Comparison of ENCODE assay signal across 8 cellular contexts in the genomic region with DNA sequence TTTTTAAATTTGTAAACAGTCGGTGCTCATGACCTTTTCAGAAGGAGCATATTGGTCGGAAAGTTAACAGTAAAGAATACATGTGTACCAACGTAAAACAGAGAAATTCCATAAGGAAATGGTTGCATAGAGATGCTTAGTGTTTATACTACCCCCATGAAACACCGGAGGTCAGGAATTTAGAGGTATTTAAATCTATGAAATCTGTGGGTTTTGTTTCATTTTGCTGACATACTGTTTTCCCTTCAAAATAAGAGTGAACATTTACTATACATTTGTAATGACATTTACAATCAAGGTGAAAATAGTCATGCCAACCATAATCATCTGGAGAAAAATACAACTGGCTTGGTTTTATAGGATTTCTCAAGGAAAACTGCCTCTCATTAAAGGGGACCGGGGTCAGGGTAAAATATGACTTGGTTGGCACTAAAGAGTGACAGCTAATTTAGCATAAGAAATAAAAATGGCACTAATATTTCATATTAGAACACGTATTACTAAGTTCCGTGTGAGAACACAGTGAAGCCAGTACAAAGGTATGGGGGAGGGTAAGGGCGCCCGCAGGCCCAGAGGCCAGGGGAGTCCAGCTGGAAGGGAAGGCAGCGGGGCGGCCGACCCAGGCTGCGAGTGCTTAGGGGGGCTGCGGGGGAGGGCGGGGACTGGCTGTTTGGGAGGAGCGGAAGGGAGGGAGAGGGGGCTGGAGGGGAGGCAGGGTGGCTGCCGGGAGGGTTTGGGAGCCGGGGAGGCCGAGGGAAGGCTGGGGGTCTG. TPM values are rescaled to one million over a fixed set of nuclear protein-coding genes. Genes with fewer than 3 reads are reported as not detected.
DNase-seq lines count a peak whose midpoint lies in the region; ATAC-seq and TF ChIP-seq lines count a peak whose summit lies in the region.

No MANE protein-coding gene starts in this region.

- H3K27ac Mint-ChIP-seq in progenitor cell of endocrine pancreas: peak overlapping the region; percentile 98

- DNase-seq in AG09309 (ENCODE audit: low read depth) (no peak), GM12865 (ENCODE audit: low read depth) (no peak), NCI-H748 (lab: John Stamatoyannopoulos, UW; ENCODE audit: unreplicated experiment) (peak; percentile 82), anterior cingulate cortex (lab: John Stamatoyannopoulos, UW) (peak in 43 of 58 donors; percentile 28 to 79 (median 67)), right cardiac atrium (peak in 2 of 3 donors; percentile 68 to 90), progenitor cell of endocrine pancreas (ENCODE audit: low spot score, unreplicated experiment) (no peak)

- peaks cover 5% of the 10 kb centered on the region for H3K36me3 Mint-ChIP-seq in progenitor cell of endocrine pancreas (ENCODE audit: insufficient read depth)

- H3K9me3 ChIP-seq in right cardiac atrium (ENCODE audit: control insufficient read depth, low read length): no peaks in the 10 kb centered on the region

- peaks cover 33% of the 10 kb centered on the region for H3K4me1 Mint-ChIP-seq in progenitor cell of endocrine pancreas (ENCODE audit: low read depth)

- no peak for TF ChIP-seq CTCF in AG09309 (IDR thresholded peaks at IDR 0.05; ENCODE audit: control insufficient read depth, insufficient read depth, low read depth, low read length, missing control alignments)
- TF ChIP-seq CTCF in GM12865 (IDR thresholded peaks at IDR 0.05; ENCODE audit: insufficient read depth, low read depth, low read length, missing control alignments): no peak
- no peak for TF ChIP-seq CTCF in progenitor cell of endocrine pancreas (IDR thresholded peaks at IDR 0.05; ENCODE audit: unreplicated experiment)

- no peaks in the 10 kb centered on the region for H3K9me3 Mint-ChIP-seq in progenitor cell of endocrine pancreas (ENCODE audit: low read depth)

- H3K4me3 Mint-ChIP-seq in progenitor cell of endocrine pancreas (ENCODE audit: low read depth): peak overlapping the region; percentile 89

- H3K4me1 ChIP-seq in right cardiac atrium (ENCODE audit: control insufficient read depth, insufficient read depth, low read length): peaks cover 12% of the 10 kb centered on the region

- no peaks in the 10 kb centered on the region for H3K27me3 Mint-ChIP-seq in progenitor cell of endocrine pancreas

- ATAC-seq in HG03064 (IDR thresholded peaks at IDR 0.05; ENCODE audit: low read depth, unreplicated experiment): peak; percentile 7
- ATAC-seq in right cardiac atrium: peak; percentile 73 to 79
- ATAC-seq in GM18520 (IDR thresholded peaks at IDR 0.05; ENCODE audit: unreplicated experiment): no peak

- peak overlapping the region; percentile 31 for H3K27ac ChIP-seq in right cardiac atrium (ENCODE audit: low read length)

- 11% methylated on average over 19 of the region's 19 CpGs for WGBS in right cardiac atrium

- H3K27me3 ChIP-seq in right cardiac atrium (ENCODE audit: control insufficient read depth, insufficient read depth): no peaks in the 10 kb centered on the region

- intact Hi-C loops in right cardiac atrium (cut with DNase I): loop anchor here (2.0 to 10.0 kb wide), 6 partner anchors 65 to 188 kb away; partner anchors contain the start of gene CLASP1 (in 2 of the 4)

- H3K4me3 ChIP-seq in AG09309 (ENCODE audit: control insufficient read depth, low read depth, low read length) (peak overlapping the region; percentile 80), GM12865 (ENCODE audit: low read depth, low read length) (peak overlapping the region; percentile 65), right cardiac atrium (ENCODE audit: low read length) (peak overlapping the region; percentile 54)

RNA-seq across cellular contexts. Expression of gene RNU4ATAC, which starts 1.1 kb away (rescaled TPM):
- total RNA-seq in right cardiac atrium: 10 to 100 TPM in 1 of 4 donors, not detected in 3; 12.7 TPM
- polyA plus RNA-seq in right cardiac atrium: not detected
- not detected in 2 replicates for total RNA-seq in progenitor cell of endocrine pancreas

Comparison
In these comparisons a context has a peak if more than half of its experiments do, and no peak if none do; other contexts are left out.
1. DNase-seq: peak in NCI-H748 (single experiment), anterior cingulate cortex (43 of 58) and right cardiac atrium (2 of 3); none in AG09309 (single experiment), GM12865 (single experiment) and progenitor cell of endocrine pancreas (single experiment).
2. Peak in every context shown above with its lines, with median percentiles within 50 percentile points of each other: H3K4me3 ChIP-seq.